In the genomic region with DNA sequence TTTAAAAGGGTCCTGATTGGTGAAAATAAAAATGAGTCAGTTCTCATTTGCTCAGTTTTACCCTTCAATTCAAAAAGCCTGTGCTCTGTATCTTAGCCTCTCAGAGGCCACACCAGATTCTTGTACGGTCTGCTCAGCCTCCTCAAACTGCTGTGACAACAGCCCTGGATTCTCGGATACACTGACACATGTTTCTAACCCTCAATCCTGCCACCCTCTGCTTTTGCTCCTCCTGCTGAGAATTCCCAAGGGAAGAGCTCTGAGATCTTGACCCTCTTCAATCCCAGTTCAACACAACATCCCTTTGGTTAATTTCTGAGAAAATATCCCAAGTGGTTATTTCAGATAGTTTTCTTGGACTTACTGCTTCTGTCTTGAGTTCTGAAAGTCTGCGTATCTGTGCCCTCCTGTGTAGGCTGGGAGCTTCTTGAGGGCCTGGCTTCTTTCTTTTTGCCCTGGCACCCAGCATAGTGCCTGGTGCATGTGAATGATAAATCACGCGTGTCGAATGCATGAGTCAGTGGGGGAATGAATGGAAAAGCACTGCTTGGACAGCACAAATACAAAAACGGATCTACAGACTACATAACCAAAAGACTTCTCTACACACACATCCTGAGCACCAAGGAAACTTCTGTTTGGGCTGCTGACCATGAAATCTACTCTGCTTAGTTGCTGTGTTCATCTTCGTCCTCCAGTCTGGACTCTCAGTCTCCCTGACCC, we compare ENCODE assay signal across 1 cellular context.
A peak's percentile ranks its signal among the peaks of the same experiment; 100 is the strongest.
TF ChIP-seq lines count a peak whose summit lies in the region.

No MANE protein-coding gene starts in this region.

TF ChIP-seq in K562, 482 proteins besides CTCF, POLR2A, EP300 and RAD21:
- TF ChIP-seq MEIS2 (IDR thresholded peaks at IDR 0.05; ENCODE audit: partially characterized antibody) (peak; percentile 32), E4F1 (CRISPR knock-in tag; IDR thresholded peaks at IDR 0.05; ENCODE audit: borderline replicate concordance) (no peak), PBX2 (CRISPR knock-in tag; IDR thresholded peaks at IDR 0.05; ENCODE audit: low read depth) (no peak), PBX2 (tag; conservative IDR thresholded peaks at IDR 0.05; ENCODE audit: low read depth) (0 out of 2 replicates have a peak, but pooled peaks have one; percentile 20), RBM25 (IDR thresholded peaks at IDR 0.05; ENCODE audit: low read depth, low read length, severe bottlenecking) (no peak)
